ENCODE assay signal across 1 cellular context in genomic region chr4:184432127-184432922, GRCh38.
TF ChIP-seq lines count a peak whose summit lies in the region.

No MANE protein-coding gene starts in this region.

TF ChIP-seq in H1, 55 proteins besides CTCF, POLR2A, EP300 and RAD21:
- TF ChIP-seq SIX5 (IDR thresholded peaks at IDR 0.05; ENCODE audit: low read depth, low read length) (no peak), NANOG (IDR thresholded peaks at IDR 0.05; ENCODE audit: insufficient read depth, low read depth, low read length, poor library complexity, severe bottlenecking) (no peak), RXRA (IDR thresholded peaks at IDR 0.05; ENCODE audit: insufficient read depth, low read depth, low read length) (no peak), SUZ12 (IDR thresholded peaks at IDR 0.05; ENCODE audit: low read length) (no peak), PHF8 (conservative IDR thresholded peaks at IDR 0.05; ENCODE audit: low read depth, low read length) (no peak), RBBP5 (IDR thresholded peaks at IDR 0.05; ENCODE audit: borderline replicate concordance, low read depth, low read length) (no peak), NRF1 (IDR thresholded peaks at IDR 0.05; ENCODE audit: low read depth, low read length) (no peak), SP2 (IDR thresholded peaks at IDR 0.05; ENCODE audit: low read length) (no peak), CREB1 (IDR thresholded peaks at IDR 0.05) (no peak), TCF12 (IDR thresholded peaks at IDR 0.05; ENCODE audit: low read depth, low read length) (no peak), YY1 (IDR thresholded peaks at IDR 0.05; ENCODE audit: low read depth, low read length) (no peak), CEBPB (IDR thresholded peaks at IDR 0.05; ENCODE audit: low read depth, low read length) (no peak), TEAD4 (IDR thresholded peaks at IDR 0.05; ENCODE audit: low read depth, low read length) (no peak), RFX5 (IDR thresholded peaks at IDR 0.05; ENCODE audit: borderline replicate concordance, low read depth, low read length) (no peak), ATF3 (IDR thresholded peaks at IDR 0.05; ENCODE audit: insufficient read depth, low read depth, low read length) (no peak)
TF ChIP-seq in H1: peak in this region for 0.
